ENCODE assay signal across 1 cellular context in the genomic region with DNA sequence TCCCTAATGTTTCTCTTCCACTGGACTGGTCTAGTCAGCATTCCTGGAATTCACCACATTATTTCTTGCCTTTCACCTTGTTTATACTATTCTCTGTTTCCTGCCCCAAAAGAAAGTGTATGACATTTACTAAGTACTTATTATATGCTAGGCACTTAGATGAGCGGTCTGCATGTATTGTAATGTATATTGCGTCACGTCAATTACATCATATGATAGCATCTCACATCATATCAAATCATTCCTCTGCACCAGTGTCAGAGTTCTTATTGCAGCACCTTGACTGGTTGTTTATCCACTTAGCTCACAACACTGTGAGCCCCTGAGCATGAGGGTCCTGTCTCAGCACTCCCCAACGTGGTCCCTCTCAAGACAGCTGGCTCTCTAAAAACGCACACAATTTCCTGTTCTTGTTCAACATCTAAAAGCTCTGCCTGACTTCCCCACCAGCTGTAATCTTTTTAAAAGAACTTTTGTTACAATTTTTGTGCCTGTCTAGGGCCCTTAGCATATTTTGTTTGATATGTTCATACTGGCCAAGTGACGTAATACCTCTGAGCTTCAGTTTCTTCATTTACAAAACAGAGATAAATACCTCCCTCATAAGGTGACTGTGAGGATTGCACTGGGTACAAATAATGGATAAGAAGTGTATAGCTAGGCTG.
TF ChIP-seq lines count a peak whose summit lies in the region.

No MANE protein-coding gene starts in this region.

TF ChIP-seq in IMR-90, 13 proteins besides CTCF, POLR2A, EP300 and RAD21:
- no peak; the same call in 1 of the 2 replicates for TF ChIP-seq MAZ (IDR thresholded peaks at IDR 0.05; ENCODE audit: borderline replicate concordance, low read depth, low read length)
- TF ChIP-seq CHD1 (IDR thresholded peaks at IDR 0.05; ENCODE audit: low read depth, low read length), result no peak
- TF ChIP-seq RFX5 (IDR thresholded peaks at IDR 0.05; ENCODE audit: low read depth, low read length), result no peak
- TF ChIP-seq CEBPB (IDR thresholded peaks at IDR 0.05; ENCODE audit: low read depth, low read length), result peak; percentile 98
- TF ChIP-seq MAFK (IDR thresholded peaks at IDR 0.05; ENCODE audit: low read depth, low read length), result no peak
- TF ChIP-seq SMC3 (IDR thresholded peaks at IDR 0.05; ENCODE audit: low read depth, low read length), result peak; percentile 67
- no peak for TF ChIP-seq BHLHE40 (IDR thresholded peaks at IDR 0.05; ENCODE audit: low read depth, low read length)
- TF ChIP-seq, protein P1, sequence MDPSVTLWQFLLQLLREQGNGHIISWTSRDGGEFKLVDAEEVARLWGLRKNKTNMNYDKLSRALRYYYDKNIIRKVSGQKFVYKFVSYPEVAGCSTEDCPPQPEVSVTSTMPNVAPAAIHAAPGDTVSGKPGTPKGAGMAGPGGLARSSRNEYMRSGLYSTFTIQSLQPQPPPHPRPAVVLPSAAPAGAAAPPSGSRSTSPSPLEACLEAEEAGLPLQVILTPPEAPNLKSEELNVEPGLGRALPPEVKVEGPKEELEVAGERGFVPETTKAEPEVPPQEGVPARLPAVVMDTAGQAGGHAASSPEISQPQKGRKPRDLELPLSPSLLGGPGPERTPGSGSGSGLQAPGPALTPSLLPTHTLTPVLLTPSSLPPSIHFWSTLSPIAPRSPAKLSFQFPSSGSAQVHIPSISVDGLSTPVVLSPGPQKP (IDR thresholded peaks at IDR 0.05; ENCODE audit: borderline replicate concordance, low read depth, low read length), result no peak
- TF ChIP-seq NFE2L2 (IDR thresholded peaks at IDR 0.05; ENCODE audit: low read depth, low read length), result no peak
- TF ChIP-seq, protein P2, sequence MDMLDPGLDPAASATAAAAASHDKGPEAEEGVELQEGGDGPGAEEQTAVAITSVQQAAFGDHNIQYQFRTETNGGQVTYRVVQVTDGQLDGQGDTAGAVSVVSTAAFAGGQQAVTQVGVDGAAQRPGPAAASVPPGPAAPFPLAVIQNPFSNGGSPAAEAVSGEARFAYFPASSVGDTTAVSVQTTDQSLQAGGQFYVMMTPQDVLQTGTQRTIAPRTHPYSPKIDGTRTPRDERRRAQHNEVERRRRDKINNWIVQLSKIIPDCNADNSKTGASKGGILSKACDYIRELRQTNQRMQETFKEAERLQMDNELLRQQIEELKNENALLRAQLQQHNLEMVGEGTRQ (IDR thresholded peaks at IDR 0.05; ENCODE audit: low read depth, low read length), result no peak
- no peak for TF ChIP-seq FOS (IDR thresholded peaks at IDR 0.05; ENCODE audit: low read depth, low read length)
